8 cellular contexts compared by ENCODE assay signal in genomic region chr2:105545731-105546622, GRCh38.
DNase-seq lines count a peak whose midpoint lies in the region; ATAC-seq and TF ChIP-seq lines count a peak whose summit lies in the region.

No MANE protein-coding gene starts in this region.

- CTCF ChIA-PET in HEK293T (lab: Yijun Ruan, JAX) = interaction anchor here (1.0 to 1.8 kb wide), 2 partner anchors 51 to 319 kb away, joined by 3 to 4 read pairs; no protein-coding TSS in a partner anchor

- no peaks in the 10 kb centered on the region for H3K9me3 ChIP-seq in right lobe of liver

- TF ChIP-seq POLR2A in right lobe of liver (IDR thresholded peaks at IDR 0.05) = no peak

- peak; percentile 67 to 86 (median 84) for TF ChIP-seq CTCF in right lobe of liver (IDR thresholded peaks at IDR 0.05)

- H3K4me3 ChIP-seq in right lobe of liver = no peak overlapping the region

- H3K4me1 ChIP-seq in right lobe of liver = no peaks in the 10 kb centered on the region

- 9% methylated on average over 9 of the region's 10 CpGs for WGBS in right lobe of liver (ENCODE audit: insufficient coverage, low coverage, low lambda C conversion rate, missing lambda C conversion rate)

- no peaks in the 10 kb centered on the region for H3K27me3 ChIP-seq in right lobe of liver

- DNase-seq in DMS 273 (lab: John Stamatoyannopoulos, UW; ENCODE audit: unreplicated experiment) (peak; percentile 85), HEK293T (ENCODE audit: extremely low spot score) (peak; percentile 76), NCI-H226 (peak; percentile 33), cerebellar cortex (ENCODE audit: low spot score) (peak; percentile 84), right lobe of liver (peak in 2 of 3 donors; percentile 66 to 72)
- peak; percentile 69 for DNase-seq in activated CD4-positive, CD25-positive, alpha-beta regulatory T cell treated with anti-CD3 and anti-CD28 coated beads, Interleukin-2, amount 50 U/mL, for 72 hours
- DNase-seq in stimulated activated CD8-positive, alpha-beta memory T cell treated with anti-CD3 and anti-CD28 coated beads, Interleukin-12 subunit alpha, Interleukin-12 subunit beta, amount 100 ng/mL, for 4 hours (ENCODE audit: low read depth) = peak; percentile 27

- no peak overlapping the region for H3K27ac ChIP-seq in right lobe of liver

- POLR2A ChIA-PET in HEK293T (lab: Yijun Ruan, JAX) = interaction anchor here (0.5 kb wide), 1 partner anchor 195 kb away, joined by 3 read pairs; no protein-coding TSS in a partner anchor

- no peaks in the 10 kb centered on the region for H3K36me3 ChIP-seq in right lobe of liver

- ATAC-seq in right lobe of liver (peak; percentile 82 to 92 (median 88)), HG02571 (IDR thresholded peaks at IDR 0.05; ENCODE audit: unreplicated experiment) (no peak)

- intact Hi-C loops in right lobe of liver (cut with DNase I) = no loop called here

TF ChIP-seq in HEK293T, 16 proteins besides CTCF, POLR2A, EP300 and RAD21:
- 0 out of 2 replicates have a peak, but pooled peaks have one; percentile 9 for TF ChIP-seq L3MBTL2 (conservative IDR thresholded peaks at IDR 0.05)
- no peak for TF ChIP-seq FOXK2 (IDR thresholded peaks at IDR 0.05)
- TF ChIP-seq SP1 (IDR thresholded peaks at IDR 0.05) = no peak
- TF ChIP-seq LEF1 (IDR thresholded peaks at IDR 0.05; ENCODE audit: borderline replicate concordance) = no peak

Comparison
In these comparisons a context has a peak if more than half of its experiments do, and no peak if none do; other contexts are left out.
1. DNase-seq: peak in every context shown above with its lines; median percentile 85 in DMS 273; 84 in cerebellar cortex; 76 in HEK293T; 69 in activated CD4-positive, CD25-positive, alpha-beta regulatory T cell treated with anti-CD3 and anti-CD28 coated beads, Interleukin-2, amount 50 U/mL, for 72 hours; 69 in right lobe of liver; 33 in NCI-H226; 27 in stimulated activated CD8-positive, alpha-beta memory T cell treated with anti-CD3 and anti-CD28 coated beads, Interleukin-12 subunit alpha, Interleukin-12 subunit beta, amount 100 ng/mL, for 4 hours.